Comparison of ENCODE assay signal across 4 cellular contexts in genomic region chr5:155822177-155822576, GRCh38.
TF ChIP-seq lines count a peak whose summit lies in the region.

No MANE protein-coding gene starts in this region.

TF ChIP-seq in SK-N-SH, 30 proteins besides CTCF, POLR2A, EP300 and RAD21 (continued from another document):
- TF ChIP-seq IRF3 (IDR thresholded peaks at IDR 0.05; ENCODE audit: low read depth, low read length) = no peak
- no peak for TF ChIP-seq RXRA (IDR thresholded peaks at IDR 0.05; ENCODE audit: borderline replicate concordance, low read depth)
- no peak for TF ChIP-seq MEF2A (IDR thresholded peaks at IDR 0.05; ENCODE audit: borderline replicate concordance, low read depth)
- no peak for TF ChIP-seq NRF1 (IDR thresholded peaks at IDR 0.05; ENCODE audit: low read depth, low read length)
- TF ChIP-seq, protein P1, sequence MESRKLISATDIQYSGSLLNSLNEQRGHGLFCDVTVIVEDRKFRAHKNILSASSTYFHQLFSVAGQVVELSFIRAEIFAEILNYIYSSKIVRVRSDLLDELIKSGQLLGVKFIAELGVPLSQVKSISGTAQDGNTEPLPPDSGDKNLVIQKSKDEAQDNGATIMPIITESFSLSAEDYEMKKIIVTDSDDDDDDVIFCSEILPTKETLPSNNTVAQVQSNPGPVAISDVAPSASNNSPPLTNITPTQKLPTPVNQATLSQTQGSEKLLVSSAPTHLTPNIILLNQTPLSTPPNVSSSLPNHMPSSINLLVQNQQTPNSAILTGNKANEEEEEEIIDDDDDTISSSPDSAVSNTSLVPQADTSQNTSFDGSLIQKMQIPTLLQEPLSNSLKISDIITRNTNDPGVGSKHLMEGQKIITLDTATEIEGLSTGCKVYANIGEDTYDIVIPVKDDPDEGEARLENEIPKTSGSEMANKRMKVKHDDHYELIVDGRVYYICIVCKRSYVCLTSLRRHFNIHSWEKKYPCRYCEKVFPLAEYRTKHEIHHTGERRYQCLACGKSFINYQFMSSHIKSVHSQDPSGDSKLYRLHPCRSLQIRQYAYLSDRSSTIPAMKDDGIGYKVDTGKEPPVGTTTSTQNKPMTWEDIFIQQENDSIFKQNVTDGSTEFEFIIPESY (IDR thresholded peaks at IDR 0.05; ENCODE audit: borderline replicate concordance, low read depth) = no peak
- no peak for TF ChIP-seq TAF1 (IDR thresholded peaks at IDR 0.05; ENCODE audit: borderline replicate concordance, low read depth, low read length)
- no peak for TF ChIP-seq FOSL2 (IDR thresholded peaks at IDR 0.05; ENCODE audit: borderline replicate concordance, low read depth)
- no peak for TF ChIP-seq SMC3 (IDR thresholded peaks at IDR 0.05; ENCODE audit: low read depth, low read length)
- TF ChIP-seq TCF12 (IDR thresholded peaks at IDR 0.05) = no peak
- TF ChIP-seq RCOR1 (IDR thresholded peaks at IDR 0.05; ENCODE audit: low read length) = no peak
- TF ChIP-seq, protein P2, sequence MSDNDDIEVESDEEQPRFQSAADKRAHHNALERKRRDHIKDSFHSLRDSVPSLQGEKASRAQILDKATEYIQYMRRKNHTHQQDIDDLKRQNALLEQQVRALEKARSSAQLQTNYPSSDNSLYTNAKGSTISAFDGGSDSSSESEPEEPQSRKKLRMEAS (IDR thresholded peaks at IDR 0.05; ENCODE audit: low read depth) = no peak
- no peak for TF ChIP-seq FOXM1 (IDR thresholded peaks at IDR 0.05; ENCODE audit: low read depth)
- TF ChIP-seq POLR2AphosphoS5 (IDR thresholded peaks at IDR 0.05; ENCODE audit: low read depth, low read length) = no peak
- no peak for TF ChIP-seq FOXJ3 (CRISPR knock-in tag; IDR thresholded peaks at IDR 0.05)

TF ChIP-seq in SK-N-SH treated with all-trans-retinoic acid at 6 μM for 48 hours, 23 proteins besides CTCF, POLR2A, EP300 and RAD21 (continued from another document):
- TF ChIP-seq CSRNP3 (CRISPR knock-in tag; IDR thresholded peaks at IDR 0.05) (no peak), OSR1 (CRISPR knock-in tag; IDR thresholded peaks at IDR 0.05) (no peak), PPARA (CRISPR knock-in tag; IDR thresholded peaks at IDR 0.05; ENCODE audit: borderline replicate concordance) (no peak), BACH2 (CRISPR knock-in tag; IDR thresholded peaks at IDR 0.05; ENCODE audit: borderline replicate concordance) (no peak)
- TF ChIP-seq, protein P3, sequence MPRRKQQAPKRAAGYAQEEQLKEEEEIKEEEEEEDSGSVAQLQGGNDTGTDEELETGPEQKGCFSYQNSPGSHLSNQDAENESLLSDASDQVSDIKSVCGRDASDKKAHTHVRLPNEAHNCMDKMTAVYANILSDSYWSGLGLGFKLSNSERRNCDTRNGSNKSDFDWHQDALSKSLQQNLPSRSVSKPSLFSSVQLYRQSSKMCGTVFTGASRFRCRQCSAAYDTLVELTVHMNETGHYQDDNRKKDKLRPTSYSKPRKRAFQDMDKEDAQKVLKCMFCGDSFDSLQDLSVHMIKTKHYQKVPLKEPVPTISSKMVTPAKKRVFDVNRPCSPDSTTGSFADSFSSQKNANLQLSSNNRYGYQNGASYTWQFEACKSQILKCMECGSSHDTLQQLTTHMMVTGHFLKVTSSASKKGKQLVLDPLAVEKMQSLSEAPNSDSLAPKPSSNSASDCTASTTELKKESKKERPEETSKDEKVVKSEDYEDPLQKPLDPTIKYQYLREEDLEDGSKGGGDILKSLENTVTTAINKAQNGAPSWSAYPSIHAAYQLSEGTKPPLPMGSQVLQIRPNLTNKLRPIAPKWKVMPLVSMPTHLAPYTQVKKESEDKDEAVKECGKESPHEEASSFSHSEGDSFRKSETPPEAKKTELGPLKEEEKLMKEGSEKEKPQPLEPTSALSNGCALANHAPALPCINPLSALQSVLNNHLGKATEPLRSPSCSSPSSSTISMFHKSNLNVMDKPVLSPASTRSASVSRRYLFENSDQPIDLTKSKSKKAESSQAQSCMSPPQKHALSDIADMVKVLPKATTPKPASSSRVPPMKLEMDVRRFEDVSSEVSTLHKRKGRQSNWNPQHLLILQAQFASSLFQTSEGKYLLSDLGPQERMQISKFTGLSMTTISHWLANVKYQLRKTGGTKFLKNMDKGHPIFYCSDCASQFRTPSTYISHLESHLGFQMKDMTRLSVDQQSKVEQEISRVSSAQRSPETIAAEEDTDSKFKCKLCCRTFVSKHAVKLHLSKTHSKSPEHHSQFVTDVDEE (CRISPR knock-in tag; IDR thresholded peaks at IDR 0.05) = no peak

TF ChIP-seq in WTC11, 78 proteins besides CTCF, POLR2A, EP300 and RAD21 (continued from another document):
- TF ChIP-seq, protein P2 (CRISPR knock-in tag; IDR thresholded peaks at IDR 0.05) = no peak
- TF ChIP-seq ZMAT4 (CRISPR knock-in tag; IDR thresholded peaks at IDR 0.05) = no peak
- TF ChIP-seq CDX4 (CRISPR knock-in tag; IDR thresholded peaks at IDR 0.05; ENCODE audit: borderline replicate concordance) = no peak
- no peak for TF ChIP-seq KAT7 (CRISPR knock-in tag; IDR thresholded peaks at IDR 0.05; ENCODE audit: borderline replicate concordance)
- no peak for TF ChIP-seq TEAD1 (CRISPR knock-in tag; IDR thresholded peaks at IDR 0.05)
- TF ChIP-seq, protein P4, sequence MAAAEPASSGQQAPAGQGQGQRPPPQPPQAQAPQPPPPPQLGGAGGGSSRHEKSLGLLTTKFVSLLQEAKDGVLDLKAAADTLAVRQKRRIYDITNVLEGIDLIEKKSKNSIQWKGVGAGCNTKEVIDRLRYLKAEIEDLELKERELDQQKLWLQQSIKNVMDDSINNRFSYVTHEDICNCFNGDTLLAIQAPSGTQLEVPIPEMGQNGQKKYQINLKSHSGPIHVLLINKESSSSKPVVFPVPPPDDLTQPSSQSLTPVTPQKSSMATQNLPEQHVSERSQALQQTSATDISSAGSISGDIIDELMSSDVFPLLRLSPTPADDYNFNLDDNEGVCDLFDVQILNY (CRISPR knock-in tag; IDR thresholded peaks at IDR 0.05) = no peak
- no peak for TF ChIP-seq USF1 (CRISPR knock-in tag; IDR thresholded peaks at IDR 0.05)
- no peak for TF ChIP-seq ZNF263 (CRISPR knock-in tag; IDR thresholded peaks at IDR 0.05; ENCODE audit: low read depth)
- TF ChIP-seq, protein P5, sequence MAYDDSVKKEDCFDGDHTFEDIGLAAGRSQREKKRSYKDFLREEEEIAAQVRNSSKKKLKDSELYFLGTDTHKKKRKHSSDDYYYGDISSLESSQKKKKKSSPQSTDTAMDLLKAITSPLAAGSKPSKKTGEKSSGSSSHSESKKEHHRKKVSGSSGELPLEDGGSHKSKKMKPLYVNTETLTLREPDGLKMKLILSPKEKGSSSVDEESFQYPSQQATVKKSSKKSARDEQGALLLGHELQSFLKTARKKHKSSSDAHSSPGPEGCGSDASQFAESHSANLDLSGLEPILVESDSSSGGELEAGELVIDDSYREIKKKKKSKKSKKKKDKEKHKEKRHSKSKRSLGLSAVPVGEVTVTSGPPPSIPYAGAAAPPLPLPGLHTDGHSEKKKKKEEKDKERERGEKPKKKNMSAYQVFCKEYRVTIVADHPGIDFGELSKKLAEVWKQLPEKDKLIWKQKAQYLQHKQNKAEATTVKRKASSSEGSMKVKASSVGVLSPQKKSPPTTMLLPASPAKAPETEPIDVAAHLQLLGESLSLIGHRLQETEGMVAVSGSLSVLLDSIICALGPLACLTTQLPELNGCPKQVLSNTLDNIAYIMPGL (CRISPR knock-in tag; IDR thresholded peaks at IDR 0.05) = no peak
- no peak for TF ChIP-seq RELA (CRISPR knock-in tag; IDR thresholded peaks at IDR 0.05; ENCODE audit: borderline replicate concordance)
- no peak for TF ChIP-seq NFYB (CRISPR knock-in tag; conservative IDR thresholded peaks at IDR 0.05; ENCODE audit: low read depth)
TF ChIP-seq in WTC11: peak in this region for 0.

TF ChIP-seq in liver, 16 proteins besides CTCF, POLR2A, EP300 and RAD21 (continued from another document):
- TF ChIP-seq HNF4A (conservative IDR thresholded peaks at IDR 0.05) (no peak), EGR1 (IDR thresholded peaks at IDR 0.05; ENCODE audit: low read depth in 2 of 2) (no peak), TAF1 (conservative IDR thresholded peaks at IDR 0.05) (no peak), GABPA (IDR thresholded peaks at IDR 0.05 in 1 of 2, conservative IDR thresholded peaks at IDR 0.05 in 1 of 2) (no peak), RXRA (IDR thresholded peaks at IDR 0.05) (no peak), YY1 (IDR thresholded peaks at IDR 0.05) (no peak), JUND (IDR thresholded peaks at IDR 0.05) (no peak), HNF4G (IDR thresholded peaks at IDR 0.05) (no peak)
- TF ChIP-seq, protein P1 (IDR thresholded peaks at IDR 0.05) = no peak
- TF ChIP-seq, protein P6, sequence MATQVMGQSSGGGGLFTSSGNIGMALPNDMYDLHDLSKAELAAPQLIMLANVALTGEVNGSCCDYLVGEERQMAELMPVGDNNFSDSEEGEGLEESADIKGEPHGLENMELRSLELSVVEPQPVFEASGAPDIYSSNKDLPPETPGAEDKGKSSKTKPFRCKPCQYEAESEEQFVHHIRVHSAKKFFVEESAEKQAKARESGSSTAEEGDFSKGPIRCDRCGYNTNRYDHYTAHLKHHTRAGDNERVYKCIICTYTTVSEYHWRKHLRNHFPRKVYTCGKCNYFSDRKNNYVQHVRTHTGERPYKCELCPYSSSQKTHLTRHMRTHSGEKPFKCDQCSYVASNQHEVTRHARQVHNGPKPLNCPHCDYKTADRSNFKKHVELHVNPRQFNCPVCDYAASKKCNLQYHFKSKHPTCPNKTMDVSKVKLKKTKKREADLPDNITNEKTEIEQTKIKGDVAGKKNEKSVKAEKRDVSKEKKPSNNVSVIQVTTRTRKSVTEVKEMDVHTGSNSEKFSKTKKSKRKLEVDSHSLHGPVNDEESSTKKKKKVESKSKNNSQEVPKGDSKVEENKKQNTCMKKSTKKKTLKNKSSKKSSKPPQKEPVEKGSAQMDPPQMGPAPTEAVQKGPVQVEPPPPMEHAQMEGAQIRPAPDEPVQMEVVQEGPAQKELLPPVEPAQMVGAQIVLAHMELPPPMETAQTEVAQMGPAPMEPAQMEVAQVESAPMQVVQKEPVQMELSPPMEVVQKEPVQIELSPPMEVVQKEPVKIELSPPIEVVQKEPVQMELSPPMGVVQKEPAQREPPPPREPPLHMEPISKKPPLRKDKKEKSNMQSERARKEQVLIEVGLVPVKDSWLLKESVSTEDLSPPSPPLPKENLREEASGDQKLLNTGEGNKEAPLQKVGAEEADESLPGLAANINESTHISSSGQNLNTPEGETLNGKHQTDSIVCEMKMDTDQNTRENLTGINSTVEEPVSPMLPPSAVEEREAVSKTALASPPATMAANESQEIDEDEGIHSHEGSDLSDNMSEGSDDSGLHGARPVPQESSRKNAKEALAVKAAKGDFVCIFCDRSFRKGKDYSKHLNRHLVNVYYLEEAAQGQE (IDR thresholded peaks at IDR 0.05) = no peak
